17 cellular contexts compared by ENCODE assay signal in the genomic region with DNA sequence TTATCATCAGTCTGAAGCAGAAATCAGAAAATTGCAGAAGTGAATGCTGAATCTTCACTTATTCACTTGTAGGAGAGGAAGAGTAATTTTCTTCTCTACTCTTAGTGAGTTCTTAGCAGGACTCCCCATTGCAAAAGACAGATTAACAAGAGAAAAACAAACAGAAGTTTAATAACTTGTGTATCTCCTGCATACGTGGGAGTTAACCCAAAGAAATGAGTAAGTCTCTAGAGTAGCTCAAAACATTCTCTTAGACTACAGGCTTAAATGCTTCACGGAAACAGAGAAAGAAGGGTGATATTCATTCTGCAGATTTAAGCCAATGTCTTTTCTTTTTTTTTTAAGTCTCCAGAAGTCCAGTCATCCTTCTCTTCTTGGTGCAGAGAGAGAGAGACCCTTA.
DNase-seq lines count a peak whose midpoint lies in the region; ATAC-seq and TF ChIP-seq lines count a peak whose summit lies in the region.
"Had no signal": no experiment of that assay in that cellular context is flagged by ENCODE, and none has a peak within 500 bp of the region (broad histone marks: within the 10 kb centered on the region; RNA-seq: fewer than 3 reads in every experiment).

No MANE protein-coding gene starts in this region.

- peaks cover 12% of the 10 kb centered on the region for H3K9me3 Mint-ChIP-seq in nephron progenitor cell
- H3K9me3 Mint-ChIP-seq: CD8-positive, alpha-beta memory T cell had no signal

- DNase-seq in MV-4-11 (lab: John Stamatoyannopoulos, UW) = peak; percentile 19
- peak; percentile 29 for DNase-seq in adipocyte (ENCODE audit: low read depth)
- DNase-seq in fibroblast of villous mesenchyme (ENCODE audit: low read depth) = peak; percentile 71
- no peak for DNase-seq in omental fat pad (ENCODE audit: low spot score)
- no peak for DNase-seq in nephron progenitor cell
- no peak for DNase-seq in activated CD4-positive, alpha-beta T cell treated with anti-CD3 and anti-CD28 coated beads, Interleukin-2, amount 50 U/mL, for 1 hour
- DNase-seq in mucosa of descending colon = no peak
- no peak for DNase-seq in RPMI8226
- DNase-seq: 8988T; AML-193; Caco-2; CD8-positive, alpha-beta memory T cell; DND-41; GF-D8; GOT3 had no signal

- H3K36me3 ChIP-seq in adipocyte (ENCODE audit: control insufficient read depth, insufficient read depth, low read length, severe bottlenecking) (peaks cover 36% of the 10 kb centered on the region), mucosa of descending colon (ENCODE audit: low read depth) (no peaks in the 10 kb centered on the region)

- no peaks in the 10 kb centered on the region for H3K9me3 ChIP-seq in adipocyte (ENCODE audit: control insufficient read depth, low read length)
- no peaks in the 10 kb centered on the region for H3K9me3 ChIP-seq in mucosa of descending colon
- H3K9me3 ChIP-seq: Caco-2 had no signal

- ATAC-seq in omental fat pad (ENCODE audit: low FRiP score) (peak; percentile 48), mucosa of descending colon (no peak)

- peaks cover 4% of the 10 kb centered on the region for H3K27me3 Mint-ChIP-seq in nephron progenitor cell (ENCODE audit: low read depth, poor library complexity)
- H3K27me3 Mint-ChIP-seq: CD8-positive, alpha-beta memory T cell had no signal

- no peak overlapping the region for H3K9ac ChIP-seq in adipocyte (ENCODE audit: low read length)
- H3K9ac ChIP-seq: BLaER1 had no signal

- peaks cover 20% of the 10 kb centered on the region for H3K4me1 Mint-ChIP-seq in nephron progenitor cell
- H3K4me1 Mint-ChIP-seq: CD8-positive, alpha-beta memory T cell had no signal

- intact Hi-C loops in mucosa of descending colon (cut with DNase I, micrococcal nuclease) = no loop called here

- H3K4me3 ChIP-seq in adipocyte (ENCODE audit: low read length) = no peak overlapping the region
- no peak overlapping the region for H3K4me3 ChIP-seq in fibroblast of villous mesenchyme (ENCODE audit: low read depth, low read length)
- no peak overlapping the region for H3K4me3 ChIP-seq in mucosa of descending colon
- H3K4me3 ChIP-seq: BLaER1, HAP-1 had no signal

- no peak overlapping the region for H3K4me3 Mint-ChIP-seq in nephron progenitor cell
- H3K4me3 Mint-ChIP-seq: CD8-positive, alpha-beta memory T cell had no signal

- TF ChIP-seq CTCF in fibroblast of villous mesenchyme (IDR thresholded peaks at IDR 0.05; ENCODE audit: insufficient read depth, low read depth, low read length) (no peak), omental fat pad (IDR thresholded peaks at IDR 0.05) (no peak), nephron progenitor cell (IDR thresholded peaks at IDR 0.05) (no peak), mucosa of descending colon (IDR thresholded peaks at IDR 0.05) (no peak)

- H3K27ac Mint-ChIP-seq in nephron progenitor cell = no peak overlapping the region
- H3K27ac Mint-ChIP-seq: CD8-positive, alpha-beta memory T cell had no signal

- H3K36me3 Mint-ChIP-seq in nephron progenitor cell (ENCODE audit: low read depth) = peaks cover 78% of the 10 kb centered on the region

- no peaks in the 10 kb centered on the region for H3K27me3 ChIP-seq in adipocyte (replicated peaks; ENCODE audit: control insufficient read depth, insufficient read depth, low read length)
- H3K27me3 ChIP-seq: BLaER1 had no signal

- H3K4me1 ChIP-seq in adipocyte (ENCODE audit: control insufficient read depth, insufficient read depth, low read length) (peaks cover 5% of the 10 kb centered on the region), mucosa of descending colon (ENCODE audit: low read depth) (no peaks in the 10 kb centered on the region)
- H3K4me1 ChIP-seq: BLaER1 had no signal

Comparison
In these comparisons a context has a peak if more than half of its experiments do, and no peak if none do; other contexts are left out.
1. DNase-seq: peak in MV-4-11 (single experiment), adipocyte (single experiment) and fibroblast of villous mesenchyme (single experiment); none in omental fat pad (single experiment), nephron progenitor cell (single experiment), activated CD4-positive, alpha-beta T cell treated with anti-CD3 and anti-CD28 coated beads, Interleukin-2, amount 50 U/mL, for 1 hour (single experiment), mucosa of descending colon (0 of 3) and RPMI8226 (single experiment).